In the genomic region with DNA sequence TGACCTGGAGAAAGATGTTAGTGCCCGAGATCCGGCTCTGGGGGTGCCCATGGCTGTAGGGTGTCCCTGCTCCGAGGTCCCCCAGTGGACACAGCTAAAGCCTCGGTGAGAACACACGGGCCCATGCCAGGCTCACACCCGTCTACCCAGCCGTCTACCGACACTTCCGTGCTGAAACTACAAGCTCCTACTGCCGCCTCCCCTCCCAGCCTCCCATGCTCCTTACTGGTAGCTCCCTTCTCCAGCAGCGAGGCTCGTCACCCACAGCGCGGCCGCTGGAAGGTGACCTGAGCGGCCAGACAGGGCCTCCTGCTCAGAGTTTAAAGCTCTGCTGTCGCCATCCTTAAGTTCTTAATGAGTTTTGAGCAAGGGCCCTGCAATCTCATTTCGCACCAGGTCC, we compare ENCODE assay signal across 28 cellular contexts.
"Had no signal": no experiment of that assay in that cellular context is flagged by ENCODE, and none has a peak within 500 bp of the region (broad histone marks: within the 10 kb centered on the region; RNA-seq: fewer than 3 reads in every experiment).

No MANE protein-coding gene starts in this region.

- H3K36me3 ChIP-seq: esophagus squamous epithelium, neutrophil, prostate gland, right atrium auricular region, stomach, thyroid gland, vagina had no signal

- H3K4me3 ChIP-seq: esophagus squamous epithelium, lung, prostate gland, right atrium auricular region, smooth muscle cell, stomach, thyroid gland, vagina had no signal

- H3K4me1 ChIP-seq: parathyroid adenoma, right atrium auricular region had no signal

- DNase-seq: cortex of kidney; effector memory CD8-positive, alpha-beta T cell; erythroblast; esophagus squamous epithelium; foreskin melanocyte; glutamatergic neuron; hypothalamus; immature natural killer cell; islet precursor cell; left ventricle myocardium superior; mesenchymal stem cell; midbrain; naive thymus-derived CD4-positive, alpha-beta T cell; stimulated activated CD4-positive, alpha-beta T cell treated with anti-CD3 and anti-CD28 coated beads, Interleukin-2, amount 100 ng/mL, for 24 hours; stimulated activated CD4-positive, alpha-beta T cell treated with anti-CD3 and anti-CD28 coated beads, Interleukin-4, amount 100 ng/mL, for 24 hours; stimulated activated naive CD4-positive, alpha-beta T cell treated with Interleukin-2 at 50 U/mL for 16 hours; stomach; thyroid gland; trophoblast cell had no signal

- H3K4me2 ChIP-seq: smooth muscle cell had no signal

- H3K9me3 ChIP-seq: esophagus squamous epithelium, neutrophil, prostate gland, right atrium auricular region, stomach, thyroid gland, vagina had no signal

- H3K9ac ChIP-seq: parathyroid adenoma had no signal

- ATAC-seq: effector memory CD8-positive, alpha-beta T cell; left ventricle myocardium superior; naive thymus-derived CD4-positive, alpha-beta T cell; sciatic nerve; stimulated activated effector memory CD8-positive, alpha-beta T cell treated with anti-CD3 and anti-CD28 coated beads, Interleukin-12 subunit alpha, Interleukin-12 subunit beta, amount 100 ng/mL, for 72 hours had no signal

- H3K27ac ChIP-seq: esophagus squamous epithelium, neutrophil, parathyroid adenoma, prostate gland, right atrium auricular region, stomach, thyroid gland, vagina had no signal

- H3K27me3 ChIP-seq: right atrium auricular region, thyroid gland, vagina had no signal

- H2AFZ ChIP-seq: parathyroid adenoma had no signal
